8 cellular contexts compared by ENCODE assay signal in genomic region chr19:38769635-38770211, GRCh38. TPM values are rescaled to one million over a fixed set of nuclear protein-coding genes. Genes with fewer than 3 reads are reported as not detected.
A peak's percentile ranks its signal among the peaks of the same experiment; 100 is the strongest.
DNase-seq lines count a peak whose midpoint lies in the region; ATAC-seq and TF ChIP-seq lines count a peak whose summit lies in the region.

No MANE protein-coding gene starts in this region.

- H3K9ac ChIP-seq in Karpas-422 (ENCODE audit: low read length): peak overlapping the region; percentile 41; the same call in 1 of the 2 replicates

- no peaks in the 10 kb centered on the region for H3K36me3 ChIP-seq in Karpas-422 (ENCODE audit: insufficient read depth, low read length)

- H3K9me3 ChIP-seq in Karpas-422 (ENCODE audit: low read length): no peaks in the 10 kb centered on the region

- no peaks in the 10 kb centered on the region for H4K20me1 ChIP-seq in Karpas-422 (ENCODE audit: insufficient read depth, low read depth, low read length)

- no peak overlapping the region for H3K27ac ChIP-seq in 22Rv1
- H3K27ac ChIP-seq in Karpas-422 (ENCODE audit: low read length): no peak overlapping the region

- ATAC-seq in GM18868 (IDR thresholded peaks at IDR 0.05; ENCODE audit: unreplicated experiment): peak; percentile 71

- H3K9me2 ChIP-seq in Karpas-422 (replicated peaks; ENCODE audit: insufficient read depth, low read length): no peaks in the 10 kb centered on the region

- no peaks in the 10 kb centered on the region for H3K27me3 ChIP-seq in Karpas-422 (ENCODE audit: low read length)

- no peaks in the 10 kb centered on the region for H3K79me2 ChIP-seq in Karpas-422 (ENCODE audit: low read length)

- H2AFZ ChIP-seq in Karpas-422 (ENCODE audit: low read length): 0 out of 2 replicates have a peak overlapping the region, but pooled peaks have one; percentile 25

- H3K4me3 ChIP-seq in Karpas-422 (ENCODE audit: low read length) (no peak overlapping the region), epithelial cell of proximal tubule (ENCODE audit: low read depth, low read length) (no peak overlapping the region)

- peak; percentile 34 for TF ChIP-seq CTCF in 22Rv1 (IDR thresholded peaks at IDR 0.05)
- peak; percentile 60 for TF ChIP-seq CTCF in epithelial cell of proximal tubule (conservative IDR thresholded peaks at IDR 0.05; ENCODE audit: low read depth, low read length)

- DNase-seq in Karpas-422 (peak; percentile 64), activated T-cell treated with anti-CD3 and anti-CD28 coated beads for 1 hour (ENCODE audit: low read depth) (peak; percentile 87), epithelial cell of proximal tubule (ENCODE audit: low read depth) (no peak), mucosa of gallbladder (ENCODE audit: low spot score) (peak; percentile 87), NCI-H2107 (lab: John Stamatoyannopoulos, UW) (no peak)
- peak; percentile 83 to 87 for DNase-seq in stimulated activated CD8-positive, alpha-beta memory T cell treated with anti-CD3 and anti-CD28 coated beads, Interleukin-2, amount 100 ng/mL, for 48 hours (ENCODE audit: low read depth in 2 of 2)

- H3K4me2 ChIP-seq in Karpas-422 (ENCODE audit: low read depth, low read length, poor library complexity, severe bottlenecking): no peak overlapping the region

- H3K4me1 ChIP-seq in Karpas-422 (ENCODE audit: low read length): no peaks in the 10 kb centered on the region

RNA-seq across cellular contexts. Expression of gene LGALS7, which starts 3.6 kb away (rescaled TPM):
- not detected in 2 replicates for total RNA-seq in Karpas-422 (2014; rRNA removed; shearing (Covaris generic); ENCODE audit: low replicate concordance)
- not detected in 2 replicates for total RNA-seq in epithelial cell of proximal tubule
- not detected for total RNA-seq in mucosa of gallbladder

RNA-seq across cellular contexts. Expression of gene LGALS7B, which starts 19.3 kb away (rescaled TPM):
- total RNA-seq in Karpas-422 (2014; rRNA removed; shearing (Covaris generic); ENCODE audit: low replicate concordance): not detected in 2 replicates
- total RNA-seq in epithelial cell of proximal tubule (4.4 TPM in 1 of 2 replicates, not detected in the other), mucosa of gallbladder (3.1 TPM)

RNA-seq across cellular contexts. Expression of gene CAPN12, which starts 25.4 kb away (rescaled TPM):
- 0.40 TPM in 1 of 2 replicates, not detected in the other for total RNA-seq in Karpas-422 (2014; rRNA removed; shearing (Covaris generic); ENCODE audit: low replicate concordance)
- total RNA-seq in epithelial cell of proximal tubule: 0.51 and 7.3 TPM in 2 replicates
- 206 TPM for total RNA-seq in mucosa of gallbladder

RNA-seq across cellular contexts. Expression of gene LGALS4, which starts 43.0 kb away (rescaled TPM):
- total RNA-seq in Karpas-422 (2014; rRNA removed; shearing (Covaris generic); ENCODE audit: low replicate concordance): 0.52 and 1.4 TPM in 2 replicates
- total RNA-seq in epithelial cell of proximal tubule: not detected in 2 replicates
- total RNA-seq in mucosa of gallbladder: 1,935 TPM

Comparison
In these comparisons a context has a peak if more than half of its experiments do, and no peak if none do; other contexts are left out.
1. DNase-seq: peak in Karpas-422 (single experiment), activated T-cell treated with anti-CD3 and anti-CD28 coated beads for 1 hour (single experiment), mucosa of gallbladder (single experiment) and stimulated activated CD8-positive, alpha-beta memory T cell treated with anti-CD3 and anti-CD28 coated beads, Interleukin-2, amount 100 ng/mL, for 48 hours (2 of 2); none in epithelial cell of proximal tubule (single experiment) and NCI-H2107 (single experiment).
2. RNA of gene CAPN12, which starts 25.4 kb away (total RNA-seq): 206 TPM in mucosa of gallbladder (single experiment); 0.51 to 7.3 TPM in epithelial cell of proximal tubule and 0.40 TPM in Karpas-422; every median in the first group is over 10 times any median in the second.